9 cellular contexts compared by ENCODE assay signal in the genomic region with DNA sequence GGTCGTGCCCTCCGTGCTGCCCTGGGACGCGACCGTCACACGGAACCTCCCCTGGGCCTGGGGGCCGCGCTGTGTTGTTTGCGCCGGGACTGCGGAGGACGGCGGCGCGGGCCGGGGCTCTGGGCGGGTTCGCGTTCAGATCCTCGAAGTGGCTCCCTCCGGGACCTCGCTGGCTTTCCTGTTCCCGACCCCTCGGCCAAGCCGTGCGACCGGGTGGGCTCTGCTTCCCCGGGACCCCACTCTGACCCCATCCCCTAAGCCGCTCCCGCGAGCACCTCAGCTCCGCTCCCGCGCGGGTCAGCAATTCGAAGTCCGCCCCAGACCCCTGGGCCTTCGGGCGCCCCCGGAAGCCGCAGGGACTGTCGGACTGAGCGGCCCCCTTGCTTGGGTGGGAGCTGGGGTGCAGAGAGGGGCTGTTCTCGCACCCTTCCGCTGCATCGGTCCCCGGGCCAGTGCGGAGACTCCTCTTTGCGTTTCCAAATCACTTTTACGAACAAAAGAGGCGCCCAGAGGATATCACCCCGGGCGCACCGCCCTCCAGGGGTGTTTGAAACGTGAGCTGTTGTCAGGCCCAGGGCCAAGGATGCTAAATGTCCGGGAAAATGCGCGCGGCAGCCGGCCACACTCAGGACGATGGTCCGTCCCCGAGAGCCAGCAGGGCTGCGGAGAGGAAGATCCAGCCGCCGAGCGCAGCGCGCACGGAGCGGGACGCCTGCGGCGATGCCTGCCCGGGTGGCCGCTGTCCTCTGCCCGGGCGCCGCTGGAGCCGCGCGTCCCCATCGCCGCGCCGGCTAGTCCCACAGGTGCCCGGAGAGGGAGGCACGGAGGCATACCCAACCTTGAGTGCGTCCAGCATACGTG.
DNase-seq lines count a peak whose midpoint lies in the region; ATAC-seq, FAIRE-seq and TF ChIP-seq lines count a peak whose summit lies in the region.
"Had no signal": no experiment of that assay in that cellular context is flagged by ENCODE, and none has a peak within 500 bp of the region (broad histone marks: within the 10 kb centered on the region; RNA-seq: fewer than 3 reads in every experiment).

No MANE protein-coding gene starts in this region.

- H3K9me3 Mint-ChIP-seq in activated CD8-positive, alpha-beta T cell treated with anti-CD3 and anti-CD28 coated beads, Interleukin-2, amount 10 ng/mL, durations not matched to agents 7 days and 5 days (ENCODE audit: insufficient read depth) = no peaks in the 10 kb centered on the region
- H3K9me3 Mint-ChIP-seq in activated CD8-positive, alpha-beta T cell treated with anti-CD3 and anti-CD28 coated beads for 36 hours = peaks cover 3% of the 10 kb centered on the region

- no peaks in the 10 kb centered on the region for H3K36me3 Mint-ChIP-seq in activated CD8-positive, alpha-beta T cell treated with anti-CD3 and anti-CD28 coated beads, Interleukin-2, amount 10 ng/mL, durations not matched to agents 7 days and 5 days (ENCODE audit: low read depth)
- H3K36me3 Mint-ChIP-seq in activated CD8-positive, alpha-beta T cell treated with anti-CD3 and anti-CD28 coated beads for 36 hours (ENCODE audit: low read depth) = no peaks in the 10 kb centered on the region

- no peaks in the 10 kb centered on the region for H3K36me3 ChIP-seq in colonic mucosa
- H3K36me3 ChIP-seq in tibial artery = no peaks in the 10 kb centered on the region
- H3K36me3 ChIP-seq: SJSA1 had no signal

- intact Hi-C loops in activated CD8-positive, alpha-beta T cell treated with anti-CD3 and anti-CD28 coated beads for 36 hours (cut with micrococcal nuclease) = no loop called here
- intact Hi-C loops in colonic mucosa (cut with DNase I) (no loop called here), tibial artery (cut with DNase I; ENCODE audit: low total_unique reads) (no loop called here)

- TF ChIP-seq POLR2A in GM12891 (IDR thresholded peaks at IDR 0.05; ENCODE audit: low read depth, low read length) = no peak

- H3K4me1 ChIP-seq in colonic mucosa (peaks cover 11% of the 10 kb centered on the region), tibial artery (peaks cover 0 to 16% (median 13%) of the 10 kb centered on the region in 4 donors)

- CTCF ChIA-PET in activated CD8-positive, alpha-beta T cell treated with anti-CD3 and anti-CD28 coated beads, Interleukin-2, amount 10 ng/mL, durations not matched to agents 7 days and 5 days (lab: Charles Lee) = no interaction called here
- CTCF ChIA-PET in activated CD8-positive, alpha-beta T cell treated with anti-CD3 and anti-CD28 coated beads for 36 hours (lab: Charles Lee) = interaction anchor here (1.1 kb wide), 1 partner anchor 10 kb away, joined by 3 read pairs; no protein-coding TSS in a partner anchor

- no peak for DNase-seq in activated CD8-positive, alpha-beta T cell treated with anti-CD3 and anti-CD28 coated beads, Interleukin-2, amount 10 ng/mL, durations not matched to agents 7 days and 5 days
- DNase-seq in activated CD8-positive, alpha-beta T cell treated with anti-CD3 and anti-CD28 coated beads for 36 hours = no peak
- DNase-seq in colonic mucosa (no peak), left lobe of liver (ENCODE audit: low spot score) (no peak), tibial artery (no peak), GM12891 (ENCODE audit: insufficient read length, low spot score) (no peak)
- no peak for DNase-seq in activated effector memory CD4-positive, alpha-beta T cell treated with Interleukin-2 at 50 U/mL for 16 hours

- H3K9ac ChIP-seq in colonic mucosa (ENCODE audit: low read depth in 2 of 2, low read length in 2 of 2) = no peak overlapping the region

- H3K4me3 ChIP-seq in colonic mucosa (peak overlapping the region; percentile 15), tibial artery (peak overlapping the region; percentile 23 to 44)
- H3K4me3 ChIP-seq: SJSA1 had no signal

- FAIRE-seq in GM12891 (lab: Jason Lieb, UNC) = no peak

- peaks cover 7% of the 10 kb centered on the region for H3K4me1 Mint-ChIP-seq in activated CD8-positive, alpha-beta T cell treated with anti-CD3 and anti-CD28 coated beads, Interleukin-2, amount 10 ng/mL, durations not matched to agents 7 days and 5 days (ENCODE audit: low read depth)
- peaks cover 5% of the 10 kb centered on the region for H3K4me1 Mint-ChIP-seq in activated CD8-positive, alpha-beta T cell treated with anti-CD3 and anti-CD28 coated beads for 36 hours (ENCODE audit: low read depth)

- ATAC-seq in activated CD8-positive, alpha-beta T cell treated with anti-CD3 and anti-CD28 coated beads, Interleukin-2, amount 10 ng/mL, durations not matched to agents 7 days and 5 days = peak; percentile 58
- no peak for ATAC-seq in activated CD8-positive, alpha-beta T cell treated with anti-CD3 and anti-CD28 coated beads for 36 hours
- ATAC-seq in left lobe of liver = peak; percentile 65
- ATAC-seq in GM21367 (IDR thresholded peaks at IDR 0.05; ENCODE audit: unreplicated experiment) = no peak

- POLR2A ChIA-PET in activated CD8-positive, alpha-beta T cell treated with anti-CD3 and anti-CD28 coated beads, Interleukin-2, amount 10 ng/mL, durations not matched to agents 7 days and 5 days (lab: Charles Lee) = no interaction called here
- POLR2A ChIA-PET in activated CD8-positive, alpha-beta T cell treated with anti-CD3 and anti-CD28 coated beads for 36 hours (lab: Charles Lee) = no interaction called here

- H3K27me3 Mint-ChIP-seq in activated CD8-positive, alpha-beta T cell treated with anti-CD3 and anti-CD28 coated beads, Interleukin-2, amount 10 ng/mL, durations not matched to agents 7 days and 5 days (ENCODE audit: low read depth) = peaks cover 40% of the 10 kb centered on the region
- H3K27me3 Mint-ChIP-seq in activated CD8-positive, alpha-beta T cell treated with anti-CD3 and anti-CD28 coated beads for 36 hours = peaks cover 44% of the 10 kb centered on the region

- no peak overlapping the region for H3K27ac ChIP-seq in colonic mucosa
- H3K27ac ChIP-seq in tibial artery = no peak overlapping the region
- H3K27ac ChIP-seq: SJSA1 had no signal

- TF ChIP-seq CTCF in activated CD8-positive, alpha-beta T cell treated with anti-CD3 and anti-CD28 coated beads for 36 hours (IDR thresholded peaks at IDR 0.05) = no peak
- no peak for TF ChIP-seq CTCF in colonic mucosa (IDR thresholded peaks at IDR 0.05)
- TF ChIP-seq CTCF in tibial artery (IDR thresholded peaks at IDR 0.05) = no peak

- H3K9me3 ChIP-seq in colonic mucosa = no peaks in the 10 kb centered on the region
- peaks cover 0 to 6% (median 0%) of the 10 kb centered on the region in 3 donors for H3K9me3 ChIP-seq in tibial artery
- H3K9me3 ChIP-seq: SJSA1 had no signal

- H3K27ac Mint-ChIP-seq in activated CD8-positive, alpha-beta T cell treated with anti-CD3 and anti-CD28 coated beads, Interleukin-2, amount 10 ng/mL, durations not matched to agents 7 days and 5 days = no peak overlapping the region
- no peak overlapping the region for H3K27ac Mint-ChIP-seq in activated CD8-positive, alpha-beta T cell treated with anti-CD3 and anti-CD28 coated beads for 36 hours

- peaks cover 25% of the 10 kb centered on the region for H3K27me3 ChIP-seq in colonic mucosa
- H3K27me3 ChIP-seq in tibial artery = peaks cover 0 to 44% of the 10 kb centered on the region in 2 donors

- H3K4me3 Mint-ChIP-seq in activated CD8-positive, alpha-beta T cell treated with anti-CD3 and anti-CD28 coated beads, Interleukin-2, amount 10 ng/mL, durations not matched to agents 7 days and 5 days = peak overlapping the region; percentile 23
- H3K4me3 Mint-ChIP-seq in activated CD8-positive, alpha-beta T cell treated with anti-CD3 and anti-CD28 coated beads for 36 hours = no peak overlapping the region

TF ChIP-seq in GM12891, 5 proteins besides CTCF, POLR2A, EP300 and RAD21:
- TF ChIP-seq POLR2AphosphoS5 (IDR thresholded peaks at IDR 0.05; ENCODE audit: low read depth, low read length) = no peak
- no peak for TF ChIP-seq POU2F2 (IDR thresholded peaks at IDR 0.05; ENCODE audit: low read depth, low read length)
- no peak for TF ChIP-seq PAX5 (IDR thresholded peaks at IDR 0.05; ENCODE audit: insufficient read depth, low read length, severe bottlenecking)
- no peak for TF ChIP-seq TAF1 (IDR thresholded peaks at IDR 0.05; ENCODE audit: low read depth, low read length)
- no peak for TF ChIP-seq SPI1 (IDR thresholded peaks at IDR 0.05; ENCODE audit: low read depth, low read length)

Comparison
In these comparisons a context has a peak if more than half of its experiments do, and no peak if none do; other contexts are left out.
1. ATAC-seq: peak in activated CD8-positive, alpha-beta T cell treated with anti-CD3 and anti-CD28 coated beads, Interleukin-2, amount 10 ng/mL, durations not matched to agents 7 days and 5 days (single experiment) and left lobe of liver (single experiment); none in activated CD8-positive, alpha-beta T cell treated with anti-CD3 and anti-CD28 coated beads for 36 hours (single experiment) and GM21367 (single experiment).